Comparison of ENCODE assay signal across 8 cellular contexts in the genomic region with DNA sequence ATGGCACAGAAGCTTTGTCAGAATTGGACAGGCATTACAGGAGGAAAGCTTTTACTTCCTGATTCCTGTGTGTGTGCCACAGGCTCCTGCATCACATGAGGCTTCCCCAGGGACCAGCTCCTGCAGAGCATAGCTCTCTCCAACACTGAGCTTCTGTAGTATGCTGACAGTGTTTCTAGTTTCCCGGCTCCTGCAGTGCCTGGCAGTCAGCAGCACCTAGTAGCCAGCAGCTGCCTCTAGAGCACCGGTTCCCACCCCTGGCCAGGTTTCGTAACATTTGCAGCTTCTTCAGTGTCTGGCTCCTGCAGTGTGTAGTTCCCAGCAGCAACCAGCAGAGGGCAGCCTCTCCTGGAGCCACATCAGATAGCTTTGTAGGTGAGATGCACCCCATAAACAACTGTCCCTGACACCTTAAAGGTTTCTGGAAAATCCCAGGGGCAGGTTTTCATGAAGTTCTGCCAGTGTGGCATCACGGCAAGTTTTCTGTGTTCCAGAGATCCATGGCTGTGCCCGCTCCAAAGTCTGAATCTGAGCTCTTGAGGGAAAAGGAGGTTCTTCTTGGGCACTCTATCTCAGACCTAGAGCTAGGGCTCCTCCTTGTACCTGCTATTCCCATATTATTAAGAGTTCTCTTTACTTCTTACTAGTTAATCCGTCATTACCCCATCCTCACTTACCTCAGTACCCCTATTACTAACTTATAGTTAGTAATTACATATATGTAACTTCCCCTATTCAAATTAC.
DNase-seq lines count a peak whose midpoint lies in the region; ATAC-seq and TF ChIP-seq lines count a peak whose summit lies in the region.

No MANE protein-coding gene starts in this region.

- DNase-seq in DMS79 (lab: John Stamatoyannopoulos, UW) (peak; percentile 40), OCI-M1 (lab: John Stamatoyannopoulos, UW) (peak; percentile 80), fibroblast of gingiva (ENCODE audit: low read depth) (peak; percentile 77), nephron progenitor cell (peak; percentile 85)
- peak; percentile 89 to 90 for DNase-seq in activated T-cell treated with anti-CD3 and anti-CD28 coated beads, Interleukin-2, amount 50 U/mL, for 48 hours
- DNase-seq in stimulated activated naive CD8-positive, alpha-beta T cell treated with anti-CD3 and anti-CD28 coated beads, Interleukin-15, Interleukin-2, amounts not matched to agents 100 U/mL and 50 U/mL, for 24 hours = peak; percentile 85

- H3K4me3 Mint-ChIP-seq in nephron progenitor cell = no peak overlapping the region

- H3K36me3 Mint-ChIP-seq in nephron progenitor cell (ENCODE audit: low read depth) = peaks cover 6% of the 10 kb centered on the region

- peaks cover 14% of the 10 kb centered on the region for H3K27me3 Mint-ChIP-seq in nephron progenitor cell (ENCODE audit: low read depth, poor library complexity)

- peak; percentile 91 for ATAC-seq in GM21619 (IDR thresholded peaks at IDR 0.05; ENCODE audit: unreplicated experiment)
- ATAC-seq in stimulated activated naive CD8-positive, alpha-beta T cell treated with anti-CD3 and anti-CD28 coated beads, Interleukin-15, Interleukin-2, amounts not matched to agents 100 U/mL and 50 U/mL, for 24 hours = peak; percentile 92

- TF ChIP-seq EP300 in Ishikawa (IDR thresholded peaks at IDR 0.05; ENCODE audit: borderline replicate concordance) = no peak

- TF ChIP-seq CTCF in nephron progenitor cell (IDR thresholded peaks at IDR 0.05) = peak; percentile 98

- peaks cover 12% of the 10 kb centered on the region for H3K9me3 Mint-ChIP-seq in nephron progenitor cell

- TF ChIP-seq RAD21 in Ishikawa (IDR thresholded peaks at IDR 0.05; ENCODE audit: low read depth) = peak; percentile 76

- no peak overlapping the region for H3K27ac Mint-ChIP-seq in nephron progenitor cell

- no peaks in the 10 kb centered on the region for H3K4me1 Mint-ChIP-seq in nephron progenitor cell

TF ChIP-seq in Ishikawa, 13 proteins besides CTCF, POLR2A, EP300 and RAD21:
- TF ChIP-seq, protein P1, sequence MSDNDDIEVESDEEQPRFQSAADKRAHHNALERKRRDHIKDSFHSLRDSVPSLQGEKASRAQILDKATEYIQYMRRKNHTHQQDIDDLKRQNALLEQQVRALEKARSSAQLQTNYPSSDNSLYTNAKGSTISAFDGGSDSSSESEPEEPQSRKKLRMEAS (IDR thresholded peaks at IDR 0.05) = 0 out of 2 replicates have a peak, but pooled peaks have one; percentile 19
- TF ChIP-seq CREB1 (IDR thresholded peaks at IDR 0.05; ENCODE audit: low read depth) (no peak), CEBPB (IDR thresholded peaks at IDR 0.05) (peak; percentile 96), FOXM1 (IDR thresholded peaks at IDR 0.05; ENCODE audit: borderline replicate concordance, low read depth) (no peak)
- TF ChIP-seq, protein P2, sequence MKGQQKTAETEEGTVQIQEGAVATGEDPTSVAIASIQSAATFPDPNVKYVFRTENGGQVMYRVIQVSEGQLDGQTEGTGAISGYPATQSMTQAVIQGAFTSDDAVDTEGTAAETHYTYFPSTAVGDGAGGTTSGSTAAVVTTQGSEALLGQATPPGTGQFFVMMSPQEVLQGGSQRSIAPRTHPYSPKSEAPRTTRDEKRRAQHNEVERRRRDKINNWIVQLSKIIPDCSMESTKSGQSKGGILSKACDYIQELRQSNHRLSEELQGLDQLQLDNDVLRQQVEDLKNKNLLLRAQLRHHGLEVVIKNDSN (IDR thresholded peaks at IDR 0.05) = 0 out of 2 replicates have a peak, but pooled peaks have one; percentile 7
TF ChIP-seq in Ishikawa: peak in this region for 3.

Comparison
In these comparisons a context has a peak if more than half of its experiments do, and no peak if none do; other contexts are left out.
1. Peak in every context shown above with its lines: DNase-seq and ATAC-seq.